8 cellular contexts compared by ENCODE assay signal in the genomic region with DNA sequence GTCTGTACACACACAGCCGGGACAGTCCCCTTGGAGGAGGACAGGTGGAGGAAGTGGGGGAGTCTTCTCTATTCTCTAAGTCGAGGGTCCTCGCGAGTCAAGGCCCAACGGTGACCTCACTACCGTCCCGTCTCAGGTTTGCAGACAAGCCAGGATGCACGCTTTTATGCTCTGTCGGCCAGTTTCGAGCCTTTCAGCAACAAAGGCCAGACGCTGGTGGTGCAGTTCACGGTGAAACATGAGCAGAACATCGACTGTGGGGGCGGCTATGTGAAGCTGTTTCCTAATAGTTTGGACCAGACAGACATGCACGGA. TPM values are rescaled to one million over a fixed set of nuclear protein-coding genes. Genes with fewer than 3 reads are reported as not detected.
A peak's percentile ranks its signal among the peaks of the same experiment; 100 is the strongest.
DNase-seq lines count a peak whose midpoint lies in the region; ATAC-seq and TF ChIP-seq lines count a peak whose summit lies in the region.

No MANE protein-coding gene starts in this region.

- TF ChIP-seq CTCF in OCI-LY1 (IDR thresholded peaks at IDR 0.05; ENCODE audit: low read length) (no peak), body of pancreas (IDR thresholded peaks at IDR 0.05) (no peak)

- peaks cover 20% of the 10 kb centered on the region for H3K79me2 ChIP-seq in OCI-LY1 (ENCODE audit: insufficient read depth, low read length)

- H3K4me1 Mint-ChIP-seq in stimulated activated memory B cell treated with anti-CD40 and anti-IgM and Interleukin-4, amounts not matched to agents 10 μg/mL and 1 μg/mL and 100 μg/mL, for 72 hours = peaks cover 70% of the 10 kb centered on the region

- H3K4me1 ChIP-seq in OCI-LY1 (ENCODE audit: insufficient read depth, low read length, severe bottlenecking) (peaks cover 66% of the 10 kb centered on the region), body of pancreas (peaks cover 59% of the 10 kb centered on the region)

- TF ChIP-seq POLR2A in body of pancreas (IDR thresholded peaks at IDR 0.05) = no peak

- peaks cover 58% of the 10 kb centered on the region for H3K36me3 Mint-ChIP-seq in stimulated activated memory B cell treated with anti-CD40 and anti-IgM and Interleukin-4, amounts not matched to agents 10 μg/mL and 1 μg/mL and 100 μg/mL, for 72 hours

- WGBS in body of pancreas, 2 donors = 0 to 1% methylated on average over 8 to 15 of the region's 15 CpGs

- peaks cover 58% of the 10 kb centered on the region for H3K36me3 ChIP-seq in OCI-LY1 (ENCODE audit: insufficient read depth, low read length)
- H3K36me3 ChIP-seq in body of pancreas (replicated peaks in 1 of 2; ENCODE audit: insufficient read depth in 1 of 2, low read depth in 2 of 2) = peaks cover 8 to 12% of the 10 kb centered on the region in 2 donors

- no peak overlapping the region for H2AFZ ChIP-seq in OCI-LY1 (ENCODE audit: low read length)

- peak; percentile 57 for DNase-seq in CD1c-positive myeloid dendritic cell (ENCODE audit: extremely low spot score)
- DNase-seq in body of pancreas = peak in 2 of 4 donors; percentile 33 to 44
- peak in 1 of 2 donors; percentile 38 for DNase-seq in left colon
- no peak for DNase-seq in activated gamma-delta T cell (lab: John Stamatoyannopoulos, UW)
- no peak for DNase-seq in NCI-H1930 (lab: John Stamatoyannopoulos, UW)

- peak overlapping the region; percentile 97 for H3K9ac ChIP-seq in OCI-LY1 (ENCODE audit: low read length)

- H3K9me3 ChIP-seq in OCI-LY1 (ENCODE audit: low read length) (no peaks in the 10 kb centered on the region), body of pancreas (no peaks in the 10 kb centered on the region)

- H3K4me2 ChIP-seq in OCI-LY1 (ENCODE audit: low read length) = peak overlapping the region; percentile 94

- peak overlapping the region; percentile 87 for H3K27ac ChIP-seq in OCI-LY1 (ENCODE audit: low read depth, low read length, poor library complexity, severe bottlenecking)
- H3K27ac ChIP-seq in body of pancreas = peak overlapping the region; percentile 79 to 95 (median 88)

- no peak for ATAC-seq in body of pancreas
- ATAC-seq in left colon = peak; percentile 21
- ATAC-seq in stimulated activated memory B cell treated with anti-CD40 and anti-IgM and Interleukin-4, amounts not matched to agents 10 μg/mL and 1 μg/mL and 100 μg/mL, for 72 hours = no peak
- no peak for ATAC-seq in GM18870 (IDR thresholded peaks at IDR 0.05; ENCODE audit: unreplicated experiment)

- H3K4me3 ChIP-seq in OCI-LY1 (ENCODE audit: low read depth, low read length, poor library complexity, severe bottlenecking) = peak overlapping the region; percentile 99
- peak overlapping the region; percentile 84 to 99 for H3K4me3 ChIP-seq in body of pancreas

- H3K9me3 Mint-ChIP-seq in stimulated activated memory B cell treated with anti-CD40 and anti-IgM and Interleukin-4, amounts not matched to agents 10 μg/mL and 1 μg/mL and 100 μg/mL, for 72 hours = no peaks in the 10 kb centered on the region

- no peaks in the 10 kb centered on the region for H3K9me2 ChIP-seq in OCI-LY1 (ENCODE audit: low read depth, low read length)

- intact Hi-C loops in body of pancreas (cut with DNase I) (no loop called here), left colon (cut with DNase I, micrococcal nuclease) (no loop called here)

- H3K4me3 Mint-ChIP-seq in stimulated activated memory B cell treated with anti-CD40 and anti-IgM and Interleukin-4, amounts not matched to agents 10 μg/mL and 1 μg/mL and 100 μg/mL, for 72 hours = peak overlapping the region; percentile 99

- no peaks in the 10 kb centered on the region for H3K27me3 Mint-ChIP-seq in stimulated activated memory B cell treated with anti-CD40 and anti-IgM and Interleukin-4, amounts not matched to agents 10 μg/mL and 1 μg/mL and 100 μg/mL, for 72 hours

- peaks cover 43% of the 10 kb centered on the region for H3F3A ChIP-seq in OCI-LY1 (ENCODE audit: insufficient read depth, low read length)

- H3K27me3 ChIP-seq in OCI-LY1 (ENCODE audit: insufficient read depth, low read length) (no peaks in the 10 kb centered on the region), body of pancreas (no peaks in the 10 kb centered on the region)

- H3K27ac Mint-ChIP-seq in stimulated activated memory B cell treated with anti-CD40 and anti-IgM and Interleukin-4, amounts not matched to agents 10 μg/mL and 1 μg/mL and 100 μg/mL, for 72 hours = peak overlapping the region; percentile 98

- 0 out of 2 replicates have a peak, but pooled peaks cover 3% of the 10 kb centered on the region for H4K20me1 ChIP-seq in OCI-LY1 (ENCODE audit: insufficient read depth, low read length)

RNA-seq across cellular contexts. Expression of a gene that starts 0.8 kb away (rescaled TPM):
- total RNA-seq in body of pancreas (100 to 1,000 TPM; 298 to 388 TPM), left colon (100 to 1,000 TPM; 550 to 739 TPM)

RNA-seq across cellular contexts. Expression of a gene that starts 5.7 kb away (rescaled TPM):
- total RNA-seq in body of pancreas (10 to 100 TPM; 25.9 to 35.6 TPM), left colon (10 to 100 TPM; 42.4 to 61.2 TPM)

RNA-seq across cellular contexts. Expression of a gene that starts 6.4 kb away (rescaled TPM):
- total RNA-seq in body of pancreas = 10 to 100 TPM; 53.7 to 94.6 TPM
- 10 to 100 TPM; 70.9 to 80.3 TPM for total RNA-seq in left colon

RNA-seq across cellular contexts. Expression of a gene that starts 17.8 kb away (rescaled TPM):
- total RNA-seq in body of pancreas (10 to 100 TPM; 31.3 to 42.0 TPM), left colon (10 to 100 TPM; 13.1 to 17.5 TPM)

RNA-seq across cellular contexts. Expression of a gene that starts 20.2 kb away (rescaled TPM):
- total RNA-seq in body of pancreas = not detected
- total RNA-seq in left colon = not detected
